Comparison of ENCODE assay signal across 23 cellular contexts in the genomic region with DNA sequence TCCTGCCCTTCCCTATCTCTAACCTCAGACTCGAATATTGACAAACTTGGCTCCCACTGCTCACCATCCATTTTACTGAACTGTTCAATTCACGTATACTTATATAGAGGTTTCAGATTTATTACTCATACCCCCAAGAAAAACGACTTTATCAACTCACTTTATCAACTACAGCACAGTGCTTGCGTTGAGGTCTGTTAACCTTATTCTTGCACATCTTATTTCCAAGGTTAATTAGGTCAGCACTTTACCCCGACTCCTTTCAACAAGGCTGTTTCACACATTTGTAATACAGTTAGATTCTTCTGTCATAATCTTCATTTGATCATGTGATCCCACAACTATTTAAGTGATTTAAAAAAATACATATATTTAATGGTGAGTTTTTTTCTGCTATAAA.
"Had no signal": no experiment of that assay in that cellular context is flagged by ENCODE, and none has a peak within 500 bp of the region (broad histone marks: within the 10 kb centered on the region; RNA-seq: fewer than 3 reads in every experiment).

No MANE protein-coding gene starts in this region.

- H3K27me3 Mint-ChIP-seq: brain; natural killer cell treated with Interleukin-12 subunit alpha and Interleukin-12 subunit beta and Interleukin-15 and Interleukin-18, amount 100 ng/mL, for 72 hours had no signal

- H3K36me3 Mint-ChIP-seq: brain; natural killer cell treated with Interleukin-12 subunit alpha and Interleukin-12 subunit beta and Interleukin-15 and Interleukin-18, amount 100 ng/mL, for 72 hours had no signal

- H3K9me3 Mint-ChIP-seq: activated T-helper 1 cell treated with anti-CD3 and anti-CD28 coated beads, Interleukin-12 subunit alpha, Interleukin-12 subunit beta, Interleukin-2, Interleukin-4 antibody, amounts not matched to agents 30 ng/mL and 10 ng/mL and 1 ng/mL, durations not matched to agents 14 hours and 24 hours and 36 hours; brain; natural killer cell treated with Interleukin-12 subunit alpha and Interleukin-12 subunit beta and Interleukin-15 and Interleukin-18, amount 100 ng/mL, for 72 hours had no signal

- FAIRE-seq: endothelial cell of umbilical vein, urothelium cell line had no signal

- H3K27ac Mint-ChIP-seq: brain; natural killer cell treated with Interleukin-12 subunit alpha and Interleukin-12 subunit beta and Interleukin-15 and Interleukin-18, amount 100 ng/mL, for 72 hours had no signal

- H3K4me3 Mint-ChIP-seq: activated T-helper 1 cell treated with anti-CD3 and anti-CD28 coated beads, Interleukin-12 subunit alpha, Interleukin-12 subunit beta, Interleukin-2, Interleukin-4 antibody, amounts not matched to agents 30 ng/mL and 10 ng/mL and 1 ng/mL, durations not matched to agents 14 hours and 24 hours and 36 hours; brain; natural killer cell treated with Interleukin-12 subunit alpha and Interleukin-12 subunit beta and Interleukin-15 and Interleukin-18, amount 100 ng/mL, for 72 hours had no signal

- DNase-seq: activated CD4-positive, alpha-beta T cell treated with anti-CD3 and anti-CD28 coated beads, Interleukin-2, amount 50 U/mL, for 1 hour; activated CD4-positive, CD25-positive, alpha-beta regulatory T cell treated with anti-CD3 and anti-CD28 coated beads, Interleukin-2, amount 50 U/mL, for 72 hours; activated gamma-delta T cell treated with Interleukin-2 at 50 U/mL for 16 hours; activated naive CD4-positive, alpha-beta T cell treated with anti-CD3 and anti-CD28 coated beads, Interleukin-2, amount 50 U/mL, for 16 hours; aorta; islet precursor cell; left ventricle myocardium inferior; mesendoderm; mucosa of descending colon; posterior cingulate gyrus; right cardiac atrium; stimulated activated CD4-positive, alpha-beta T cell treated with anti-CD3 and anti-CD28 coated beads, Interleukin-15, amount 100 ng/mL, for 24 hours; stimulated activated CD4-positive, alpha-beta T cell treated with anti-CD3 and anti-CD28 coated beads, Interleukin-2, amount 100 ng/mL, for 24 hours; stimulated activated naive CD4-positive, alpha-beta T cell; T-helper 1 cell; T-helper 9 cell; trophoblast cell had no signal

- ATAC-seq: gastroesophageal sphincter; mucosa of descending colon; natural killer cell treated with Interleukin-12 subunit alpha and Interleukin-12 subunit beta and Interleukin-15 and Interleukin-18, amount 100 ng/mL, for 72 hours; right cardiac atrium had no signal
